In genomic region chr9:2159521-2160417, GRCh38 we compare ENCODE assay signal across 8 cellular contexts.
DNase-seq lines count a peak whose midpoint lies in the region; ATAC-seq and TF ChIP-seq lines count a peak whose summit lies in the region.

No MANE protein-coding gene starts in this region.

- H3K27me3 Mint-ChIP-seq in WTC11 (ENCODE audit: low read depth): no peaks in the 10 kb centered on the region

- DNase-seq in DMS53 (lab: John Stamatoyannopoulos, UW) (peak; percentile 13), DMS53 treated with DMSO at 0.1 percent for 48 hours (lab: John Stamatoyannopoulos, UW; ENCODE audit: unreplicated experiment) (no peak), WTC11 (ENCODE audit: low spot score) (no peak), globus pallidus (ENCODE audit: low spot score) (peak; percentile 55), retinal pigment epithelial cell (ENCODE audit: low read depth) (no peak), GM03348 (ENCODE audit: low spot score) (no peak)

- TF ChIP-seq CTCF in WTC11 (IDR thresholded peaks at IDR 0.05): no peak
- TF ChIP-seq CTCF in retinal pigment epithelial cell (conservative IDR thresholded peaks at IDR 0.05; ENCODE audit: low read depth, low read length): no peak

- H3K4me3 Mint-ChIP-seq in WTC11: no peak overlapping the region

- CTCF ChIA-PET in WTC11 (lab: Charles Lee): interaction anchor here (0.6 to 1.2 kb wide), 4 partner anchors 19 to 700 kb away, joined by 3 to 4 read pairs (median 3); no protein-coding TSS in a partner anchor

- H3K4me1 Mint-ChIP-seq in WTC11: peaks cover 67% of the 10 kb centered on the region

- H3K27ac Mint-ChIP-seq in WTC11: peak overlapping the region; percentile 96

- ATAC-seq in WTC11 (peak; percentile 14), GM21619 (IDR thresholded peaks at IDR 0.05; ENCODE audit: unreplicated experiment) (no peak), HG02798 (IDR thresholded peaks at IDR 0.05; ENCODE audit: poor library complexity, unreplicated experiment) (no peak)

- POLR2A ChIA-PET in WTC11 (lab: Charles Lee): interaction anchor here (0.7 kb wide), 1 partner anchor 475 kb away, joined by 3 read pairs; no protein-coding TSS in a partner anchor

- no peaks in the 10 kb centered on the region for H3K36me3 Mint-ChIP-seq in WTC11

- no peaks in the 10 kb centered on the region for H3K9me3 Mint-ChIP-seq in WTC11

- H3K4me3 ChIP-seq in retinal pigment epithelial cell (ENCODE audit: low read length): peak overlapping the region; percentile 64

TF ChIP-seq in WTC11, 78 proteins besides CTCF, POLR2A, EP300 and RAD21:
- TF ChIP-seq ZNF425 (CRISPR knock-in tag; conservative IDR thresholded peaks at IDR 0.05): no peak
- TF ChIP-seq CBFB (CRISPR knock-in tag; IDR thresholded peaks at IDR 0.05; ENCODE audit: low read depth): no peak
- no peak for TF ChIP-seq ESRRA (CRISPR knock-in tag; IDR thresholded peaks at IDR 0.05; ENCODE audit: borderline replicate concordance)
- TF ChIP-seq ZNF138 (CRISPR knock-in tag; conservative IDR thresholded peaks at IDR 0.05): no peak
- no peak for TF ChIP-seq JUN (CRISPR knock-in tag; IDR thresholded peaks at IDR 0.05)
- TF ChIP-seq RORB (CRISPR knock-in tag; IDR thresholded peaks at IDR 0.05): no peak
- no peak for TF ChIP-seq ZNF281 (CRISPR knock-in tag; IDR thresholded peaks at IDR 0.05)
- TF ChIP-seq NR1H2 (CRISPR knock-in tag; IDR thresholded peaks at IDR 0.05): no peak
- no peak for TF ChIP-seq ZNF263 (CRISPR knock-in tag; IDR thresholded peaks at IDR 0.05; ENCODE audit: low read depth)
- TF ChIP-seq E2F5 (CRISPR knock-in tag; IDR thresholded peaks at IDR 0.05): no peak

Comparison
In these comparisons a context has a peak if more than half of its experiments do, and no peak if none do; other contexts are left out.
1. DNase-seq: peak in DMS53 (single experiment) and globus pallidus (single experiment); none in DMS53 treated with DMSO at 0.1 percent for 48 hours (single experiment), WTC11 (single experiment), retinal pigment epithelial cell (single experiment) and GM03348 (single experiment).